Comparison of ENCODE assay signal across 8 cellular contexts in genomic region chrX:10014462-10015373, GRCh38. TPM values are rescaled to one million over a fixed set of nuclear protein-coding genes. Genes with fewer than 3 reads are reported as not detected.
DNase-seq lines count a peak whose midpoint lies in the region; ATAC-seq and TF ChIP-seq lines count a peak whose summit lies in the region.

No MANE protein-coding gene starts in this region.

- peak overlapping the region; percentile 69 for H3K4me3 Mint-ChIP-seq in activated T-cell treated with anti-CD3 and anti-CD28 coated beads, Interleukin-2, amount 50 U/mL, for 4 hours

- H3K4me1 Mint-ChIP-seq in activated T-cell treated with anti-CD3 and anti-CD28 coated beads, Interleukin-2, amount 50 U/mL, for 4 hours (ENCODE audit: low read depth), result peaks cover 45% of the 10 kb centered on the region

- no peaks in the 10 kb centered on the region for H3K36me3 Mint-ChIP-seq in activated T-cell treated with anti-CD3 and anti-CD28 coated beads, Interleukin-2, amount 50 U/mL, for 4 hours (ENCODE audit: insufficient read depth)

- no peaks in the 10 kb centered on the region for H3K9me3 Mint-ChIP-seq in activated T-cell treated with anti-CD3 and anti-CD28 coated beads, Interleukin-2, amount 50 U/mL, for 4 hours

- H4K20me1 ChIP-seq in OCI-LY3 (ENCODE audit: insufficient read depth, low read length), result no peaks in the 10 kb centered on the region

- H3K9me3 ChIP-seq in OCI-LY3 (ENCODE audit: insufficient read depth, low read length) (no peaks in the 10 kb centered on the region), muscle layer of colon (ENCODE audit: low read length) (no peaks in the 10 kb centered on the region)

- ATAC-seq in GM19395 (IDR thresholded peaks at IDR 0.05; ENCODE audit: unreplicated experiment) (peak; percentile 77), HG03520 (IDR thresholded peaks at IDR 0.05; ENCODE audit: unreplicated experiment) (peak; percentile 59), esophagus mucosa (peak; percentile 93)
- ATAC-seq in activated T-cell treated with anti-CD3 and anti-CD28 coated beads, Interleukin-2, amount 50 U/mL, for 4 hours, result peak; percentile 87 to 89

- peak overlapping the region; percentile 24; the same call in 1 of the 2 replicates for H3K4me2 ChIP-seq in OCI-LY3 (ENCODE audit: low read length)

- H3K27me3 Mint-ChIP-seq in activated T-cell treated with anti-CD3 and anti-CD28 coated beads, Interleukin-2, amount 50 U/mL, for 4 hours (ENCODE audit: low read depth), result no peaks in the 10 kb centered on the region

- peak overlapping the region; percentile 49 for H3K4me3 ChIP-seq in OCI-LY3 (ENCODE audit: low read length)
- peak overlapping the region; percentile 55 to 69 for H3K4me3 ChIP-seq in muscle layer of colon (ENCODE audit: low read depth in 1 of 2, low read length in 2 of 2)

- H3K9ac ChIP-seq in OCI-LY3 (ENCODE audit: low read length), result no peak overlapping the region
- no peak overlapping the region for H3K9ac ChIP-seq in muscle layer of colon (ENCODE audit: low read length)

- no peak for TF ChIP-seq CTCF in OCI-LY3 (IDR thresholded peaks at IDR 0.05; ENCODE audit: low read depth, low read length)

- H2AFZ ChIP-seq in OCI-LY3 (ENCODE audit: low read depth, low read length), result no peak overlapping the region

- H3K27ac ChIP-seq in OCI-LY3 (ENCODE audit: low read length) (no peak overlapping the region), muscle layer of colon (ENCODE audit: low read depth, low read length) (peak overlapping the region; percentile 35)

- H3K4me1 ChIP-seq in OCI-LY3 (ENCODE audit: low read length), result peaks cover 5% of the 10 kb centered on the region; the same call in 1 of the 2 replicates
- peaks cover 13% of the 10 kb centered on the region for H3K4me1 ChIP-seq in muscle layer of colon (ENCODE audit: insufficient read depth, low read length)

- H3K79me2 ChIP-seq in OCI-LY3 (ENCODE audit: low read length), result no peaks in the 10 kb centered on the region

- peaks cover 13% of the 10 kb centered on the region; the same call in 1 of the 2 replicates for H3K27me3 ChIP-seq in OCI-LY3 (ENCODE audit: low read depth, low read length)
- H3K27me3 ChIP-seq in muscle layer of colon (ENCODE audit: control insufficient read depth in 1 of 2, insufficient read depth in 2 of 2, low read length in 2 of 2), result peaks cover 0 to 9% of the 10 kb centered on the region in 2 donors

- DNase-seq in C1 segment of cervical spinal cord (lab: John Stamatoyannopoulos, UW), result peak in 13 of 14 donors; percentile 16 to 81 (median 64)
- peak; percentile 73 for DNase-seq in activated T-cell treated with anti-CD3 and anti-CD28 coated beads, Interleukin-2, amount 50 U/mL, for 4 hours
- peak; percentile 42 to 56 for DNase-seq in stimulated activated CD8-positive, alpha-beta memory T cell treated with anti-CD3 and anti-CD28 coated beads, Interleukin-4, amount 100 ng/mL, for 4 hours (ENCODE audit: low read depth in 2 of 2, low spot score in 1 of 2)

- H3K36me3 ChIP-seq in OCI-LY3 (replicated peaks; ENCODE audit: low read depth, low read length), result no peaks in the 10 kb centered on the region
- H3K36me3 ChIP-seq in muscle layer of colon (ENCODE audit: insufficient read depth, low read length), result no peaks in the 10 kb centered on the region

RNA-seq across cellular contexts. Expression of gene CLDN34, which starts 47.6 kb away (rescaled TPM):
- total RNA-seq in activated T-cell treated with anti-CD3 and anti-CD28 coated beads, Interleukin-2, amount 50 U/mL, for 4 hours, result not detected
- total RNA-seq in esophagus mucosa, result 0.20 TPM
